In genomic region chr9:83514767-83515166, GRCh38 we compare ENCODE assay signal across 1 cellular context.
TF ChIP-seq lines count a peak whose summit lies in the region.

No MANE protein-coding gene starts in this region.

TF ChIP-seq in HepG2, 621 proteins besides CTCF, POLR2A, EP300 and RAD21 (continued from another document):
- TF ChIP-seq, protein P1, sequence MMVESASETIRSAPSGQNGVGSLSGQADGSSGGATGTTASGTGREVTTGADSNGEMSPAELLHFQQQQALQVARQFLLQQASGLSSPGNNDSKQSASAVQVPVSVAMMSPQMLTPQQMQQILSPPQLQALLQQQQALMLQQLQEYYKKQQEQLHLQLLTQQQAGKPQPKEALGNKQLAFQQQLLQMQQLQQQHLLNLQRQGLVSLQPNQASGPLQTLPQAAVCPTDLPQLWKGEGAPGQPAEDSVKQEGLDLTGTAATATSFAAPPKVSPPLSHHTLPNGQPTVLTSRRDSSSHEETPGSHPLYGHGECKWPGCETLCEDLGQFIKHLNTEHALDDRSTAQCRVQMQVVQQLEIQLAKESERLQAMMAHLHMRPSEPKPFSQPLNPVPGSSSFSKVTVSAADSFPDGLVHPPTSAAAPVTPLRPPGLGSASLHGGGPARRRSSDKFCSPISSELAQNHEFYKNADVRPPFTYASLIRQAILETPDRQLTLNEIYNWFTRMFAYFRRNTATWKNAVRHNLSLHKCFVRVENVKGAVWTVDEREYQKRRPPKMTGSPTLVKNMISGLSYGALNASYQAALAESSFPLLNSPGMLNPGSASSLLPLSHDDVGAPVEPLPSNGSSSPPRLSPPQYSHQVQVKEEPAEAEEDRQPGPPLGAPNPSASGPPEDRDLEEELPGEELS (CRISPR knock-in tag; IDR thresholded peaks at IDR 0.05), result 0 out of 2 replicates have a peak, but pooled peaks have one; percentile 34
- TF ChIP-seq ZBTB2 (CRISPR knock-in tag; IDR thresholded peaks at IDR 0.05; ENCODE audit: low read depth) (no peak), ZNF143 (CRISPR knock-in tag; IDR thresholded peaks at IDR 0.05) (no peak), FOXP1 (IDR thresholded peaks at IDR 0.05) (no peak), FOXP1 (CRISPR knock-in tag; IDR thresholded peaks at IDR 0.05) (peak; percentile 41; the same call in 1 of the 2 replicates), MAFK (conservative IDR thresholded peaks at IDR 0.05 in 1 of 2, IDR thresholded peaks at IDR 0.05 in 1 of 2; ENCODE audit: low read length in 2 of 2) (peak; percentile 84 to 86), GATAD2A (CRISPR knock-in tag; IDR thresholded peaks at IDR 0.05) (0 out of 2 replicates have a peak, but pooled peaks have one; percentile 29), ZBTB1 (CRISPR knock-in tag; IDR thresholded peaks at IDR 0.05; ENCODE audit: borderline replicate concordance) (no peak), ZNF597 (CRISPR knock-in tag; IDR thresholded peaks at IDR 0.05) (no peak), SOX5 (CRISPR knock-in tag; IDR thresholded peaks at IDR 0.05; ENCODE audit: borderline replicate concordance) (no peak), ZNF558 (CRISPR knock-in tag; IDR thresholded peaks at IDR 0.05; ENCODE audit: borderline replicate concordance) (no peak), ATM (IDR thresholded peaks at IDR 0.05; ENCODE audit: borderline replicate concordance) (no peak), DR1 (CRISPR knock-in tag; IDR thresholded peaks at IDR 0.05) (no peak), NCOR1 (IDR thresholded peaks at IDR 0.05; ENCODE audit: borderline replicate concordance, low read length) (no peak), MAFF (IDR thresholded peaks at IDR 0.05; ENCODE audit: low read depth, low read length) (peak; percentile 78), MXD3 (CRISPR knock-in tag; IDR thresholded peaks at IDR 0.05) (no peak), ZNF160 (CRISPR knock-in tag; IDR thresholded peaks at IDR 0.05) (no peak), HNF4A (CRISPR knock-in tag; IDR thresholded peaks at IDR 0.05) (peak; percentile 71)
- TF ChIP-seq, protein P2, sequence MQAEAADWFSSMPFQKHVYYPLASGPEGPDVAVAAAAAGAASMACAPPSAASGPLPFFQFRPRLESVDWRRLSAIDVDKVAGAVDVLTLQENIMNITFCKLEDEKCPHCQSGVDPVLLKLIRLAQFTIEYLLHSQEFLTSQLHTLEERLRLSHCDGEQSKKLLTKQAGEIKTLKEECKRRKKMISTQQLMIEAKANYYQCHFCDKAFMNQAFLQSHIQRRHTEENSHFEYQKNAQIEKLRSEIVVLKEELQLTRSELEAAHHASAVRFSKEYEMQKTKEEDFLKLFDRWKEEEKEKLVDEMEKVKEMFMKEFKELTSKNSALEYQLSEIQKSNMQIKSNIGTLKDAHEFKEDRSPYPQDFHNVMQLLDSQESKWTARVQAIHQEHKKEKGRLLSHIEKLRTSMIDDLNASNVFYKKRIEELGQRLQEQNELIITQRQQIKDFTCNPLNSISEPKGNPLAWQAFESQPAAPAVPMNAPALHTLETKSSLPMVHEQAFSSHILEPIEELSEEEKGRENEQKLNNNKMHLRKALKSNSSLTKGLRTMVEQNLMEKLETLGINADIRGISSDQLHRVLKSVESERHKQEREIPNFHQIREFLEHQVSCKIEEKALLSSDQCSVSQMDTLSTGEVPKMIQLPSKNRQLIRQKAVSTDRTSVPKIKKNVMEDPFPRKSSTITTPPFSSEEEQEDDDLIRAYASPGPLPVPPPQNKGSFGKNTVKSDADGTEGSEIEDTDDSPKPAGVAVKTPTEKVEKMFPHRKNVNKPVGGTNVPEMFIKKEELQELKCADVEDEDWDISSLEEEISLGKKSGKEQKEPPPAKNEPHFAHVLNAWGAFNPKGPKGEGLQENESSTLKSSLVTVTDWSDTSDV (CRISPR knock-in tag; IDR thresholded peaks at IDR 0.05), result no peak
- TF ChIP-seq, protein P3, sequence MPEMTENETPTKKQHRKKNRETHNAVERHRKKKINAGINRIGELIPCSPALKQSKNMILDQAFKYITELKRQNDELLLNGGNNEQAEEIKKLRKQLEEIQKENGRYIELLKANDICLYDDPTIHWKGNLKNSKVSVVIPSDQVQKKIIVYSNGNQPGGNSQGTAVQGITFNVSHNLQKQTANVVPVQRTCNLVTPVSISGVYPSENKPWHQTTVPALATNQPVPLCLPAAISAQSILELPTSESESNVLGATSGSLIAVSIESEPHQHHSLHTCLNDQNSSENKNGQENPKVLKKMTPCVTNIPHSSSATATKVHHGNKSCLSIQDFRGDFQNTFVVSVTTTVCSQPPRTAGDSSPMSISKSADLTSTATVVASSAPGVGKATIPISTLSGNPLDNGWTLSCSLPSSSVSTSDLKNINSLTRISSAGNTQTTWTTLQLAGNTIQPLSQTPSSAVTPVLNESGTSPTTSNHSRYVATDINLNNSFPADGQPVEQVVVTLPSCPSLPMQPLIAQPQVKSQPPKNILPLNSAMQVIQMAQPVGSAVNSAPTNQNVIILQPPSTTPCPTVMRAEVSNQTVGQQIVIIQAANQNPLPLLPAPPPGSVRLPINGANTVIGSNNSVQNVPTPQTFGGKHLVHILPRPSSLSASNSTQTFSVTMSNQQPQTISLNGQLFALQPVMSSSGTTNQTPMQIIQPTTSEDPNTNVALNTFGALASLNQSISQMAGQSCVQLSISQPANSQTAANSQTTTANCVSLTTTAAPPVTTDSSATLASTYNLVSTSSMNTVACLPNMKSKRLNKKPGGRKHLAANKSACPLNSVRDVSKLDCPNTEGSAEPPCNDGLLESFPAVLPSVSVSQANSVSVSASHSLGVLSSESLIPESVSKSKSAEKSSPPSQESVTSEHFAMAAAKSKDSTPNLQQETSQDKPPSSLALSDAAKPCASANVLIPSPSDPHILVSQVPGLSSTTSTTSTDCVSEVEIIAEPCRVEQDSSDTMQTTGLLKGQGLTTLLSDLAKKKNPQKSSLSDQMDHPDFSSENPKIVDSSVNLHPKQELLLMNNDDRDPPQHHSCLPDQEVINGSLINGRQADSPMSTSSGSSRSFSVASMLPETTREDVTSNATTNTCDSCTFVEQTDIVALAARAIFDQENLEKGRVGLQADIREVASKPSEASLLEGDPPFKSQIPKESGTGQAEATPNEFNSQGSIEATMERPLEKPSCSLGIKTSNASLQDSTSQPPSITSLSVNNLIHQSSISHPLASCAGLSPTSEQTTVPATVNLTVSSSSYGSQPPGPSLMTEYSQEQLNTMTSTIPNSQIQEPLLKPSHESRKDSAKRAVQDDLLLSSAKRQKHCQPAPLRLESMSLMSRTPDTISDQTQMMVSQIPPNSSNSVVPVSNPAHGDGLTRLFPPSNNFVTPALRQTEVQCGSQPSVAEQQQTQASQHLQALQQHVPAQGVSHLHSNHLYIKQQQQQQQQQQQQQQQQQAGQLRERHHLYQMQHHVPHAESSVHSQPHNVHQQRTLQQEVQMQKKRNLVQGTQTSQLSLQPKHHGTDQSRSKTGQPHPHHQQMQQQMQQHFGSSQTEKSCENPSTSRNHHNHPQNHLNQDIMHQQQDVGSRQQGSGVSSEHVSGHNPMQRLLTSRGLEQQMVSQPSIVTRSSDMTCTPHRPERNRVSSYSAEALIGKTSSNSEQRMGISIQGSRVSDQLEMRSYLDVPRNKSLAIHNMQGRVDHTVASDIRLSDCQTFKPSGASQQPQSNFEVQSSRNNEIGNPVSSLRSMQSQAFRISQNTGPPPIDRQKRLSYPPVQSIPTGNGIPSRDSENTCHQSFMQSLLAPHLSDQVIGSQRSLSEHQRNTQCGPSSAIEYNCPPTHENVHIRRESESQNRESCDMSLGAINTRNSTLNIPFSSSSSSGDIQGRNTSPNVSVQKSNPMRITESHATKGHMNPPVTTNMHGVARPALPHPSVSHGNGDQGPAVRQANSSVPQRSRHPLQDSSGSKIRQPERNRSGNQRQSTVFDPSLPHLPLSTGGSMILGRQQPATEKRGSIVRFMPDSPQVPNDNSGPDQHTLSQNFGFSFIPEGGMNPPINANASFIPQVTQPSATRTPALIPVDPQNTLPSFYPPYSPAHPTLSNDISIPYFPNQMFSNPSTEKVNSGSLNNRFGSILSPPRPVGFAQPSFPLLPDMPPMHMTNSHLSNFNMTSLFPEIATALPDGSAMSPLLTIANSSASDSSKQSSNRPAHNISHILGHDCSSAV (CRISPR knock-in tag; IDR thresholded peaks at IDR 0.05; ENCODE audit: borderline replicate concordance), result no peak
- TF ChIP-seq, protein P4, sequence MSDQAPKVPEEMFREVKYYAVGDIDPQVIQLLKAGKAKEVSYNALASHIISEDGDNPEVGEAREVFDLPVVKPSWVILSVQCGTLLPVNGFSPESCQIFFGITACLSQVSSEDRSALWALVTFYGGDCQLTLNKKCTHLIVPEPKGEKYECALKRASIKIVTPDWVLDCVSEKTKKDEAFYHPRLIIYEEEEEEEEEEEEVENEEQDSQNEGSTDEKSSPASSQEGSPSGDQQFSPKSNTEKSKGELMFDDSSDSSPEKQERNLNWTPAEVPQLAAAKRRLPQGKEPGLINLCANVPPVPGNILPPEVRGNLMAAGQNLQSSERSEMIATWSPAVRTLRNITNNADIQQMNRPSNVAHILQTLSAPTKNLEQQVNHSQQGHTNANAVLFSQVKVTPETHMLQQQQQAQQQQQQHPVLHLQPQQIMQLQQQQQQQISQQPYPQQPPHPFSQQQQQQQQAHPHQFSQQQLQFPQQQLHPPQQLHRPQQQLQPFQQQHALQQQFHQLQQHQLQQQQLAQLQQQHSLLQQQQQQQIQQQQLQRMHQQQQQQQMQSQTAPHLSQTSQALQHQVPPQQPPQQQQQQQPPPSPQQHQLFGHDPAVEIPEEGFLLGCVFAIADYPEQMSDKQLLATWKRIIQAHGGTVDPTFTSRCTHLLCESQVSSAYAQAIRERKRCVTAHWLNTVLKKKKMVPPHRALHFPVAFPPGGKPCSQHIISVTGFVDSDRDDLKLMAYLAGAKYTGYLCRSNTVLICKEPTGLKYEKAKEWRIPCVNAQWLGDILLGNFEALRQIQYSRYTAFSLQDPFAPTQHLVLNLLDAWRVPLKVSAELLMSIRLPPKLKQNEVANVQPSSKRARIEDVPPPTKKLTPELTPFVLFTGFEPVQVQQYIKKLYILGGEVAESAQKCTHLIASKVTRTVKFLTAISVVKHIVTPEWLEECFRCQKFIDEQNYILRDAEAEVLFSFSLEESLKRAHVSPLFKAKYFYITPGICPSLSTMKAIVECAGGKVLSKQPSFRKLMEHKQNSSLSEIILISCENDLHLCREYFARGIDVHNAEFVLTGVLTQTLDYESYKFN (CRISPR knock-in tag; conservative IDR thresholded peaks at IDR 0.05), result 0 out of 2 replicates have a peak, but pooled peaks have one; percentile 13
- TF ChIP-seq, protein P5, sequence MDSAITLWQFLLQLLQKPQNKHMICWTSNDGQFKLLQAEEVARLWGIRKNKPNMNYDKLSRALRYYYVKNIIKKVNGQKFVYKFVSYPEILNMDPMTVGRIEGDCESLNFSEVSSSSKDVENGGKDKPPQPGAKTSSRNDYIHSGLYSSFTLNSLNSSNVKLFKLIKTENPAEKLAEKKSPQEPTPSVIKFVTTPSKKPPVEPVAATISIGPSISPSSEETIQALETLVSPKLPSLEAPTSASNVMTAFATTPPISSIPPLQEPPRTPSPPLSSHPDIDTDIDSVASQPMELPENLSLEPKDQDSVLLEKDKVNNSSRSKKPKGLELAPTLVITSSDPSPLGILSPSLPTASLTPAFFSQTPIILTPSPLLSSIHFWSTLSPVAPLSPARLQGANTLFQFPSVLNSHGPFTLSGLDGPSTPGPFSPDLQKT (CRISPR knock-in tag; IDR thresholded peaks at IDR 0.05; ENCODE audit: borderline replicate concordance), result no peak
- TF ChIP-seq, protein P6, sequence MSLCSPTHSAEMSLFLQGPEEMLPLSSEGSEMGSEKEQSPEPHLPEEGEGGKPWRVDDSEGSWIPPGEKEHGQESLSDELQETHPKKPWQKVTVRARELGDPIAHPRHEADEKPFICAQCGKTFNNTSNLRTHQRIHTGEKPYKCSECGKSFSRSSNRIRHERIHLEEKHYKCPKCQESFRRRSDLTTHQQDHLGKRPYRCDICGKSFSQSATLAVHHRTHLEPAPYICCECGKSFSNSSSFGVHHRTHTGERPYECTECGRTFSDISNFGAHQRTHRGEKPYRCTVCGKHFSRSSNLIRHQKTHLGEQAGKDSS (CRISPR knock-in tag; IDR thresholded peaks at IDR 0.05; ENCODE audit: borderline replicate concordance, low read depth), result no peak
